In genomic region chr2:80420530-80421208, GRCh38 we compare ENCODE assay signal across 16 cellular contexts.
A peak's percentile ranks its signal among the peaks of the same experiment; 100 is the strongest.
DNase-seq lines count a peak whose midpoint lies in the region; ATAC-seq and TF ChIP-seq lines count a peak whose summit lies in the region.
"Had no signal": no experiment of that assay in that cellular context is flagged by ENCODE, and none has a peak within 500 bp of the region (broad histone marks: within the 10 kb centered on the region; RNA-seq: fewer than 3 reads in every experiment).

No MANE protein-coding gene starts in this region.

- peaks cover 6% of the 10 kb centered on the region; the same call in 1 of the 2 replicates for H3K4me1 ChIP-seq in BLaER1
- H3K4me1 ChIP-seq: BE2C, Caco-2 had no signal

- H3K4me3 ChIP-seq in BLaER1 = no peak overlapping the region
- H3K4me3 ChIP-seq in GM12865 (ENCODE audit: low read depth, low read length) = no peak overlapping the region
- no peak overlapping the region for H3K4me3 ChIP-seq in epithelial cell of esophagus (ENCODE audit: low read length)

- no peak overlapping the region for H3K9ac ChIP-seq in BLaER1

- H4K20me1 ChIP-seq in BLaER1 = no peaks in the 10 kb centered on the region

- DNase-seq in GM12865 (ENCODE audit: low read depth) (peak; percentile 0), epithelial cell of esophagus (ENCODE audit: low read depth) (peak; percentile 1), renal cortical epithelial cell (ENCODE audit: low read depth) (peak; percentile 75)
- DNase-seq: ACHN; BE2C; Caco-2; CD4-positive, alpha-beta T cell; GOT3; H7; HFFc6 had no signal

- H3K9me3 ChIP-seq in BLaER1 = peaks cover 5% of the 10 kb centered on the region; the same call in 1 of the 2 replicates
- H3K9me3 ChIP-seq: BE2C had no signal

- H3K27me3 ChIP-seq in BLaER1 = no peaks in the 10 kb centered on the region
- H3K27me3 ChIP-seq: BE2C had no signal

- peak overlapping the region; percentile 8; the same call in 1 of the 2 replicates for H3K4me2 ChIP-seq in BLaER1

- H3K27ac ChIP-seq in BLaER1 = no peak overlapping the region
- H3K27ac ChIP-seq: C4-2B had no signal

- H3K36me3 ChIP-seq in BLaER1 = no peaks in the 10 kb centered on the region
- H3K36me3 ChIP-seq: BE2C had no signal

- ATAC-seq in GM18873 (IDR thresholded peaks at IDR 0.05; ENCODE audit: low FRiP score, unreplicated experiment) (no peak), HG02970 (IDR thresholded peaks at IDR 0.05; ENCODE audit: low FRiP score, unreplicated experiment) (no peak)
- ATAC-seq: HCT116, HepG2 had no signal

- TF ChIP-seq CTCF in GM12865 (IDR thresholded peaks at IDR 0.05; ENCODE audit: insufficient read depth, low read depth, low read length, missing control alignments) (no peak), epithelial cell of esophagus (IDR thresholded peaks at IDR 0.05; ENCODE audit: insufficient read depth, low read depth, low read length, missing control alignments) (no peak)

Comparison
In these comparisons a context has a peak if more than half of its experiments do, and no peak if none do; other contexts are left out.
1. DNase-seq: peak in every context shown above with its lines; median percentile 75 in renal cortical epithelial cell; 1 in epithelial cell of esophagus; 0 in GM12865.